ENCODE assay signal across 1 cellular context in the genomic region with DNA sequence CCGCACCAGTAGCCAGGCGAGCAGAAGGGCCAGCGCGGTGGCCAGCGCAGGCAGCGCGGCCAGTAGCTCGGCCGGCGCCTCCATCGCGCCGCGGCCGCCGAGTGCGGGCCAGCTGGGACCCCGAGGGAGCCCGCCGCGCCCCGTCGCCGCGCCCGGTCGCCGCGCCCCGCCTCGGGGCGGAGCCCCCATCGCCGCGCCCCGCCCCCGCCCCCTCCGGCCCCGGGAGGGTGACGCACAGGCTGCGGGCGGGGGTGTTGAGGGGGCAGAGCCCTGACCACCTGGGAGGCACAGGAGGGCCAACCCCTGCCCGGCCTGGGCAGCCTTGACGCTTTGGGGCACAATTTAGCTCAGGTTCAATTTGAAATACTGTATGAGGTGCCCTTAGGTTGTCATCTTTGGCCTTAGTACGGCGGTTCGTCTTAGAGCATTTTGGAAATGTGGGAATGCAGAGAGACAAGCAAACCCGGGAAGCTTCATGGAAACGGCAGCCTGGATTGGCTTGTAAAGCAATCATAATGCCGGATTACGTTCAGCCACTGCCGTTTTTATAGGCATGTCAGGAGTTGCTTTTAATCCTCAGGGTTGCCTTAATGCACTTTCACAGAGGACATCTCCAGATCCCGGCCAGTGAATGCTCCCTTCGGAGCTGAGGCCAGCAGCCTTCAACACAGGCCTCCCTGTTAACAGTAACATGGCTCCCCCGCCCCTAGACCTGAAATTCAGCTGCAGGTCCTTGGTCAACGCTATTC.
TF ChIP-seq lines count a peak whose summit lies in the region.

A gene with protein sequence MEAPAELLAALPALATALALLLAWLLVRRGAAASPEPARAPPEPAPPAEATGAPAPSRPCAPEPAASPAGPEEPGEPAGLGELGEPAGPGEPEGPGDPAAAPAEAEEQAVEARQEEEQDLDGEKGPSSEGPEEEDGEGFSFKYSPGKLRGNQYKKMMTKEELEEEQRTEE (minus strand): TSS at position 103 of the 749 bp plus-strand sequence. CDS start 19 bp downstream, at position 84.

TF ChIP-seq in HepG2, 621 proteins besides CTCF, POLR2A, EP300 and RAD21 (continued from another document and continues in another):
- TF ChIP-seq, protein P1, sequence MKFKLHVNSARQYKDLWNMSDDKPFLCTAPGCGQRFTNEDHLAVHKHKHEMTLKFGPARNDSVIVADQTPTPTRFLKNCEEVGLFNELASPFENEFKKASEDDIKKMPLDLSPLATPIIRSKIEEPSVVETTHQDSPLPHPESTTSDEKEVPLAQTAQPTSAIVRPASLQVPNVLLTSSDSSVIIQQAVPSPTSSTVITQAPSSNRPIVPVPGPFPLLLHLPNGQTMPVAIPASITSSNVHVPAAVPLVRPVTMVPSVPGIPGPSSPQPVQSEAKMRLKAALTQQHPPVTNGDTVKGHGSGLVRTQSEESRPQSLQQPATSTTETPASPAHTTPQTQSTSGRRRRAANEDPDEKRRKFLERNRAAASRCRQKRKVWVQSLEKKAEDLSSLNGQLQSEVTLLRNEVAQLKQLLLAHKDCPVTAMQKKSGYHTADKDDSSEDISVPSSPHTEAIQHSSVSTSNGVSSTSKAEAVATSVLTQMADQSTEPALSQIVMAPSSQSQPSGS (CRISPR knock-in tag; IDR thresholded peaks at IDR 0.05) = 0 out of 2 replicates have a peak, but pooled peaks have one; percentile 44
- TF ChIP-seq, protein P2, sequence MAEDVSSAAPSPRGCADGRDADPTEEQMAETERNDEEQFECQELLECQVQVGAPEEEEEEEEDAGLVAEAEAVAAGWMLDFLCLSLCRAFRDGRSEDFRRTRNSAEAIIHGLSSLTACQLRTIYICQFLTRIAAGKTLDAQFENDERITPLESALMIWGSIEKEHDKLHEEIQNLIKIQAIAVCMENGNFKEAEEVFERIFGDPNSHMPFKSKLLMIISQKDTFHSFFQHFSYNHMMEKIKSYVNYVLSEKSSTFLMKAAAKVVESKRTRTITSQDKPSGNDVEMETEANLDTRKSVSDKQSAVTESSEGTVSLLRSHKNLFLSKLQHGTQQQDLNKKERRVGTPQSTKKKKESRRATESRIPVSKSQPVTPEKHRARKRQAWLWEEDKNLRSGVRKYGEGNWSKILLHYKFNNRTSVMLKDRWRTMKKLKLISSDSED (CRISPR knock-in tag; IDR thresholded peaks at IDR 0.05) = no peak
- TF ChIP-seq ZFYVE20 (CRISPR knock-in tag; IDR thresholded peaks at IDR 0.05; ENCODE audit: borderline replicate concordance, low read depth) (no peak), ZNF264 (CRISPR knock-in tag; IDR thresholded peaks at IDR 0.05) (no peak), FOXA3 (CRISPR knock-in tag; IDR thresholded peaks at IDR 0.05) (no peak), ZNF446 (CRISPR knock-in tag; IDR thresholded peaks at IDR 0.05) (no peak), XRCC5 (optimal IDR thresholded peaks at IDR 0.05; ENCODE audit: low read length) (peak; percentile 40), KLF9 (CRISPR knock-in tag; IDR thresholded peaks at IDR 0.05; ENCODE audit: low read depth) (no peak), ZNF335 (CRISPR knock-in tag; IDR thresholded peaks at IDR 0.05) (0 out of 2 replicates have a peak, but pooled peaks have one; percentile 53), SOX5 (CRISPR knock-in tag; IDR thresholded peaks at IDR 0.05; ENCODE audit: borderline replicate concordance) (peak; percentile 43; the same call in 1 of the 2 replicates), PTBP1 (IDR thresholded peaks at IDR 0.05; ENCODE audit: low read depth, low read length, poor library complexity, severe bottlenecking) (no peak), ZMYM2 (CRISPR knock-in tag; IDR thresholded peaks at IDR 0.05) (no peak), MYC (CRISPR knock-in tag; IDR thresholded peaks at IDR 0.05; ENCODE audit: borderline replicate concordance) (no peak), ELF3 (CRISPR knock-in tag; IDR thresholded peaks at IDR 0.05) (peak; percentile 49; the same call in 1 of the 2 replicates), ZSCAN25 (CRISPR knock-in tag; IDR thresholded peaks at IDR 0.05) (0 out of 2 replicates have a peak, but pooled peaks have one; percentile 35), GABPB1 (CRISPR knock-in tag; IDR thresholded peaks at IDR 0.05) (peak; percentile 47), SP1 (IDR thresholded peaks at IDR 0.05) (no peak), SP1 (CRISPR knock-in tag; IDR thresholded peaks at IDR 0.05) (peak; percentile 59), ZNF816 (CRISPR knock-in tag; IDR thresholded peaks at IDR 0.05; ENCODE audit: borderline replicate concordance) (no peak), ZSCAN21 (CRISPR knock-in tag; IDR thresholded peaks at IDR 0.05; ENCODE audit: borderline replicate concordance) (peak; percentile 29; the same call in 1 of the 2 replicates), ZEB1 (IDR thresholded peaks at IDR 0.05; ENCODE audit: insufficient replicate concordance, low read depth) (peak; percentile 66), YEATS4 (CRISPR knock-in tag; IDR thresholded peaks at IDR 0.05; ENCODE audit: borderline replicate concordance) (peak; percentile 54; the same call in 1 of the 2 replicates), MED8 (CRISPR knock-in tag; IDR thresholded peaks at IDR 0.05; ENCODE audit: insufficient replicate concordance) (no peak), ZNF792 (CRISPR knock-in tag; IDR thresholded peaks at IDR 0.05) (0 out of 2 replicates have a peak, but pooled peaks have one; percentile 38), MXI1 (IDR thresholded peaks at IDR 0.05; ENCODE audit: borderline replicate concordance, low read depth, low read length) (peak; percentile 20; the same call in 1 of the 3 replicates), ZNF674 (CRISPR knock-in tag; IDR thresholded peaks at IDR 0.05; ENCODE audit: low read depth) (peak; percentile 31; the same call in 1 of the 2 replicates), ZFX (CRISPR knock-in tag; IDR thresholded peaks at IDR 0.05; ENCODE audit: low read depth) (peak; percentile 52), ZNF501 (CRISPR knock-in tag; IDR thresholded peaks at IDR 0.05) (no peak), ZNF788 (CRISPR knock-in tag; IDR thresholded peaks at IDR 0.05; ENCODE audit: borderline replicate concordance) (0 out of 2 replicates have a peak, but pooled peaks have one; percentile 41), ZNF670 (CRISPR knock-in tag; IDR thresholded peaks at IDR 0.05; ENCODE audit: borderline replicate concordance) (no peak), ZFP36L1 (CRISPR knock-in tag; IDR thresholded peaks at IDR 0.05) (0 out of 2 replicates have a peak, but pooled peaks have one; percentile 32), KLF16 (CRISPR knock-in tag; IDR thresholded peaks at IDR 0.05) (peak in 1 of 2 experiments; percentile 41; a peak in 1 of 4 replicates)
- TF ChIP-seq, protein P3, sequence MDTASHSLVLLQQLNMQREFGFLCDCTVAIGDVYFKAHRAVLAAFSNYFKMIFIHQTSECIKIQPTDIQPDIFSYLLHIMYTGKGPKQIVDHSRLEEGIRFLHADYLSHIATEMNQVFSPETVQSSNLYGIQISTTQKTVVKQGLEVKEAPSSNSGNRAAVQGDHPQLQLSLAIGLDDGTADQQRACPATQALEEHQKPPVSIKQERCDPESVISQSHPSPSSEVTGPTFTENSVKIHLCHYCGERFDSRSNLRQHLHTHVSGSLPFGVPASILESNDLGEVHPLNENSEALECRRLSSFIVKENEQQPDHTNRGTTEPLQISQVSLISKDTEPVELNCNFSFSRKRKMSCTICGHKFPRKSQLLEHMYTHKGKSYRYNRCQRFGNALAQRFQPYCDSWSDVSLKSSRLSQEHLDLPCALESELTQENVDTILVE (CRISPR knock-in tag; IDR thresholded peaks at IDR 0.05) = peak; percentile 37; the same call in 1 of the 2 replicates
- TF ChIP-seq, protein P4, sequence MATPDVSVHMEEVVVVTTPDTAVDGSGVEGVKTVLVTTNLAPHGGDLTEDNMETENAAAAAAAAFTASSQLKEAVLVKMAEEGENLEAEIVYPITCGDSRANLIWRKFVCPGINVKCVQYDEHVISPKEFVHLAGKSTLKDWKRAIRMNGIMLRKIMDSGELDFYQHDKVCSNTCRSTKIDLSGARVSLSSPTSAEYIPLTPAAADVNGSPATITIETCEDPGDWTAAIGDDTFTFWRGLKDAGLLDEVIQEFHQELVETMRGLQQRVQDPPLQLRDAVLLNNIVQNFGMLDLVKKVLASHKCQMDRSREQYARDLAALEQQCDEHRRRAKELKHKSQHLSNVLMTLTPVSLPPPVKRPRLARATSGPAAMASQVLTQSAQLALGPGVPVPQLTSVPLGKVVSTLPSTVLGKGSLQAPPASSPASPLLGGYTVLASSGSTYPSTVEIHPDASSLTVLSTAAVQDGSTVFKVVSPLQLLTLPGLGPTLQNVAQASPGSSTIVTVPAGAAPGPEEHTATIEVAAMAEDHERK (CRISPR knock-in tag; IDR thresholded peaks at IDR 0.05; ENCODE audit: low read depth) = no peak
- TF ChIP-seq, protein P5, sequence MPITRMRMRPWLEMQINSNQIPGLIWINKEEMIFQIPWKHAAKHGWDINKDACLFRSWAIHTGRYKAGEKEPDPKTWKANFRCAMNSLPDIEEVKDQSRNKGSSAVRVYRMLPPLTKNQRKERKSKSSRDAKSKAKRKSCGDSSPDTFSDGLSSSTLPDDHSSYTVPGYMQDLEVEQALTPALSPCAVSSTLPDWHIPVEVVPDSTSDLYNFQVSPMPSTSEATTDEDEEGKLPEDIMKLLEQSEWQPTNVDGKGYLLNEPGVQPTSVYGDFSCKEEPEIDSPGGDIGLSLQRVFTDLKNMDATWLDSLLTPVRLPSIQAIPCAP (CRISPR knock-in tag; IDR thresholded peaks at IDR 0.05; ENCODE audit: low read depth) = no peak
- TF ChIP-seq, protein P6, sequence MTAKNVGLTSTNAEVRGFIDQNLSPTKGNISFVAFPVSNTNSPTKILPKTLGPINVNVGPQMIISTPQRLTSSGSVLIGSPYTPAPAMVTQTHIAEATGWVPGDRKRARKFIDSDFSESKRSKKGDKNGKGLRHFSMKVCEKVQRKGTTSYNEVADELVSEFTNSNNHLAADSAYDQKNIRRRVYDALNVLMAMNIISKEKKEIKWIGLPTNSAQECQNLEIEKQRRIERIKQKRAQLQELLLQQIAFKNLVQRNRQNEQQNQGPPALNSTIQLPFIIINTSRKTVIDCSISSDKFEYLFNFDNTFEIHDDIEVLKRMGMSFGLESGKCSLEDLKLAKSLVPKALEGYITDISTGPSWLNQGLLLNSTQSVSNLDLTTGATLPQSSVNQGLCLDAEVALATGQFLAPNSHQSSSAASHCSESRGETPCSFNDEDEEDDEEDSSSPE (CRISPR knock-in tag; IDR thresholded peaks at IDR 0.05) = 0 out of 2 replicates have a peak, but pooled peaks have one; percentile 17
- TF ChIP-seq, protein P7, sequence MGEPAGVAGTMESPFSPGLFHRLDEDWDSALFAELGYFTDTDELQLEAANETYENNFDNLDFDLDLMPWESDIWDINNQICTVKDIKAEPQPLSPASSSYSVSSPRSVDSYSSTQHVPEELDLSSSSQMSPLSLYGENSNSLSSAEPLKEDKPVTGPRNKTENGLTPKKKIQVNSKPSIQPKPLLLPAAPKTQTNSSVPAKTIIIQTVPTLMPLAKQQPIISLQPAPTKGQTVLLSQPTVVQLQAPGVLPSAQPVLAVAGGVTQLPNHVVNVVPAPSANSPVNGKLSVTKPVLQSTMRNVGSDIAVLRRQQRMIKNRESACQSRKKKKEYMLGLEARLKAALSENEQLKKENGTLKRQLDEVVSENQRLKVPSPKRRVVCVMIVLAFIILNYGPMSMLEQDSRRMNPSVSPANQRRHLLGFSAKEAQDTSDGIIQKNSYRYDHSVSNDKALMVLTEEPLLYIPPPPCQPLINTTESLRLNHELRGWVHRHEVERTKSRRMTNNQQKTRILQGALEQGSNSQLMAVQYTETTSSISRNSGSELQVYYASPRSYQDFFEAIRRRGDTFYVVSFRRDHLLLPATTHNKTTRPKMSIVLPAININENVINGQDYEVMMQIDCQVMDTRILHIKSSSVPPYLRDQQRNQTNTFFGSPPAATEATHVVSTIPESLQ (CRISPR knock-in tag; conservative IDR thresholded peaks at IDR 0.05) = 0 out of 2 replicates have a peak, but pooled peaks have one; percentile 16
- TF ChIP-seq, protein P8, sequence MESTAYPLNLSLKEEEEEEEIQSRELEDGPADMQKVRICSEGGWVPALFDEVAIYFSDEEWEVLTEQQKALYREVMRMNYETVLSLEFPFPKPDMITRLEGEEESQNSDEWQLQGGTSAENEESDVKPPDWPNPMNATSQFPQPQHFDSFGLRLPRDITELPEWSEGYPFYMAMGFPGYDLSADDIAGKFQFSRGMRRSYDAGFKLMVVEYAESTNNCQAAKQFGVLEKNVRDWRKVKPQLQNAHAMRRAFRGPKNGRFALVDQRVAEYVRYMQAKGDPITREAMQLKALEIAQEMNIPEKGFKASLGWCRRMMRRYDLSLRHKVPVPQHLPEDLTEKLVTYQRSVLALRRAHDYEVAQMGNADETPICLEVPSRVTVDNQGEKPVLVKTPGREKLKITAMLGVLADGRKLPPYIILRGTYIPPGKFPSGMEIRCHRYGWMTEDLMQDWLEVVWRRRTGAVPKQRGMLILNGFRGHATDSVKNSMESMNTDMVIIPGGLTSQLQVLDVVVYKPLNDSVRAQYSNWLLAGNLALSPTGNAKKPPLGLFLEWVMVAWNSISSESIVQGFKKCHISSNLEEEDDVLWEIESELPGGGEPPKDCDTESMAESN (CRISPR knock-in tag; conservative IDR thresholded peaks at IDR 0.05) = no peak
- TF ChIP-seq, protein P9, sequence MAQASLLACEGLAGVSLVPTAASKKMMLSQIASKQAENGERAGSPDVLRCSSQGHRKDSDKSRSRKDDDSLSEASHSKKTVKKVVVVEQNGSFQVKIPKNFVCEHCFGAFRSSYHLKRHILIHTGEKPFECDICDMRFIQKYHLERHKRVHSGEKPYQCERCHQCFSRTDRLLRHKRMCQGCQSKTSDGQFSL (CRISPR knock-in tag; IDR thresholded peaks at IDR 0.05) = peak; percentile 24; the same call in 1 of the 2 replicates
- TF ChIP-seq, protein P10, sequence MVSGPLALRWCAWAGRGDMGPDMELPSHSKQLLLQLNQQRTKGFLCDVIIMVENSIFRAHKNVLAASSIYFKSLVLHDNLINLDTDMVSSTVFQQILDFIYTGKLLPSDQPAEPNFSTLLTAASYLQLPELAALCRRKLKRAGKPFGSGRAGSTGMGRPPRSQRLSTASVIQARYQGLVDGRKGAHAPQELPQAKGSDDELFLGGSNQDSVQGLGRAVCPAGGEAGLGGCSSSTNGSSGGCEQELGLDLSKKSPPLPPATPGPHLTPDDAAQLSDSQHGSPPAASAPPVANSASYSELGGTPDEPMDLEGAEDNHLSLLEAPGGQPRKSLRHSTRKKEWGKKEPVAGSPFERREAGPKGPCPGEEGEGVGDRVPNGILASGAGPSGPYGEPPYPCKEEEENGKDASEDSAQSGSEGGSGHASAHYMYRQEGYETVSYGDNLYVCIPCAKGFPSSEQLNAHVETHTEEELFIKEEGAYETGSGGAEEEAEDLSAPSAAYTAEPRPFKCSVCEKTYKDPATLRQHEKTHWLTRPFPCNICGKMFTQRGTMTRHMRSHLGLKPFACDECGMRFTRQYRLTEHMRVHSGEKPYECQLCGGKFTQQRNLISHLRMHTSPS (CRISPR knock-in tag; IDR thresholded peaks at IDR 0.05; ENCODE audit: low read depth) = peak; percentile 67; the same call in 1 of the 2 replicates
- TF ChIP-seq, protein P11, sequence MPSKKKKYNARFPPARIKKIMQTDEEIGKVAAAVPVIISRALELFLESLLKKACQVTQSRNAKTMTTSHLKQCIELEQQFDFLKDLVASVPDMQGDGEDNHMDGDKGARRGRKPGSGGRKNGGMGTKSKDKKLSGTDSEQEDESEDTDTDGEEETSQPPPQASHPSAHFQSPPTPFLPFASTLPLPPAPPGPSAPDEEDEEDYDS (CRISPR knock-in tag; IDR thresholded peaks at IDR 0.05) = 0 out of 2 replicates have a peak, but pooled peaks have one; percentile 11
- TF ChIP-seq, protein P12, sequence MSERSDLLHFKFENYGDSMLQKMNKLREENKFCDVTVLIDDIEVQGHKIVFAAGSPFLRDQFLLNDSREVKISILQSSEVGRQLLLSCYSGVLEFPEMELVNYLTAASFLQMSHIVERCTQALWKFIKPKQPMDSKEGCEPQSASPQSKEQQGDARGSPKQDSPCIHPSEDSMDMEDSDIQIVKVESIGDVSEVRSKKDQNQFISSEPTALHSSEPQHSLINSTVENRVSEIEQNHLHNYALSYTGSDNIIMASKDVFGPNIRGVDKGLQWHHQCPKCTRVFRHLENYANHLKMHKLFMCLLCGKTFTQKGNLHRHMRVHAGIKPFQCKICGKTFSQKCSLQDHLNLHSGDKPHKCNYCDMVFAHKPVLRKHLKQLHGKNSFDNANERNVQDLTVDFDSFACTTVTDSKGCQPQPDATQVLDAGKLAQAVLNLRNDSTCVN (CRISPR knock-in tag; IDR thresholded peaks at IDR 0.05; ENCODE audit: borderline replicate concordance) = no peak; the same call in 1 of the 2 replicates
